In the genomic region with DNA sequence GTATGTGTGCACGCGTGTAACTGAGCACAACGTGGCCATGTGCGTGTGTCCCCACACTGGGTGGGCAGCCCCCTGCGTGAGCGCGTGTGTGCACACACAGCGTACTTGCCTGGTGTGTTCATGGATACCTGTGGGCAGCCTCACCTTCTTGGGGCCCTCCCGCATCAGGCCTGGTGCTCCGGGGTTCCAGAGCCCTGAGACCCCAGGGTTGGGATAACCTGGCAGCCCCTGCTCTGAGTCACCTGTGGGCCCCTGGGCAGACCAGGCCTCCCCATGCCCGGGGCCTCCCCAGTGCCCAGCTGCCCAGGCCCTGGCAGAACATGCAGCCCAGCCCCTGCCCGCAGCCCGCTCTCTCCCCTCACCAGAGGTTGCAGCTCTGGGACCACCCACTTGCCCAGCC, we compare ENCODE assay signal across 18 cellular contexts. TPM values are rescaled to one million over a fixed set of nuclear protein-coding genes. Genes with fewer than 3 reads are reported as not detected.
DNase-seq lines count a peak whose midpoint lies in the region; ATAC-seq, FAIRE-seq and TF ChIP-seq lines count a peak whose summit lies in the region.
"Had no signal": no experiment of that assay in that cellular context is flagged by ENCODE, and none has a peak within 500 bp of the region (broad histone marks: within the 10 kb centered on the region; RNA-seq: fewer than 3 reads in every experiment).

No MANE protein-coding gene starts in this region.

- no peak for ATAC-seq in right cardiac atrium
- ATAC-seq in heart right ventricle = no peak
- ATAC-seq in aorta (ENCODE audit: low FRiP score) = no peak

- no peak for TF ChIP-seq EP300 in H1 (IDR thresholded peaks at IDR 0.05; ENCODE audit: borderline replicate concordance in 1 of 2, low read depth in 2 of 2, low read length in 2 of 2)

- H3K36me3 ChIP-seq in heart right ventricle (no peaks in the 10 kb centered on the region), BE2C (no peaks in the 10 kb centered on the region), H1 (ENCODE audit: control insufficient read depth in 2 of 4, insufficient read depth in 4 of 4, low read length in 3 of 4) (no peaks in the 10 kb centered on the region), neuronal stem cell (replicated peaks in 1 of 2; ENCODE audit: control insufficient read depth in 2 of 2, insufficient read depth in 2 of 2, low read length in 2 of 2) (no peaks in the 10 kb centered on the region), aorta (ENCODE audit: control insufficient read depth in 1 of 2, insufficient read depth in 2 of 2, low read length in 1 of 2) (no peaks in the 10 kb centered on the region), MG63 (no peaks in the 10 kb centered on the region)

- no peak overlapping the region for H2AK5ac ChIP-seq in H1 (ENCODE audit: low read depth, low read length)
- peak overlapping the region; percentile 98 for H2AK5ac ChIP-seq in neuronal stem cell (ENCODE audit: low read depth, low read length)

- 95% methylated on average over 13 of the region's 13 CpGs for WGBS in right cardiac atrium
- 92 to 96% methylated on average over 13 of the region's 13 CpGs for WGBS in heart right ventricle, 2 donors
- WGBS in H1 (ENCODE audit: extremely low coverage in 1 of 2, insufficient coverage in 1 of 2, insufficient read length in 1 of 2, insufficient replicate concordance in 2 of 2, low coverage in 1 of 2, low lambda C conversion rate in 2 of 2, missing lambda C conversion rate in 1 of 2), 2 experiments = 93% methylated on average over 9 of the region's 13 CpGs; no CpG with 5 or more reads in 1 of the 2 experiments
- no CpG with 5 or more reads among the region's 13 CpGs for WGBS in neuronal stem cell (ENCODE audit: extremely low coverage in 2 of 2, insufficient read length in 2 of 2, insufficient replicate concordance in 1 of 2), 2 donors
- WGBS in aorta, 2 donors = 95 to 98% methylated on average over 13 of the region's 13 CpGs

- peaks cover 2% of the 10 kb centered on the region; the same call in 1 of the 2 replicates for H3K23me2 ChIP-seq in H1 (ENCODE audit: low read depth, low read length)

- H3K4me1 ChIP-seq in right cardiac atrium (ENCODE audit: control insufficient read depth, insufficient read depth, low read length) (no peaks in the 10 kb centered on the region), heart right ventricle (no peaks in the 10 kb centered on the region), BE2C (peaks cover 12% of the 10 kb centered on the region), H1 (replicated peaks in 1 of 4; ENCODE audit: control insufficient read depth in 3 of 4, insufficient read depth in 4 of 4, low read length in 3 of 4) (peaks cover 0 to 10% (median 5%) of the 10 kb centered on the region in 4 experiments; a peak in 5 of 7 replicates), neuronal stem cell (ENCODE audit: control insufficient read depth in 2 of 2, insufficient read depth in 1 of 2, low read depth in 1 of 2, low read length in 2 of 2) (peaks cover 0 to 26% of the 10 kb centered on the region in 2 donors), aorta (ENCODE audit: control insufficient read depth in 1 of 2, insufficient read depth in 2 of 2, low read length in 2 of 2) (no peaks in the 10 kb centered on the region)

- no peak overlapping the region for H4K5ac ChIP-seq in H1 (ENCODE audit: insufficient read length, low read depth, low read length)

- peak overlapping the region; percentile 96 for H2BK15ac ChIP-seq in H1 (ENCODE audit: low read length)
- peak overlapping the region; percentile 18 for H2BK15ac ChIP-seq in neuronal stem cell (ENCODE audit: low read length)

- CTCF ChIA-PET in H1 (lab: Charles Lee; ENCODE audit: partially characterized antibody) = interaction anchor here (0.5 to 1.7 kb wide), 3 partner anchors 11 to 1525 kb away, joined by 3 to 6 read pairs (median 4); no protein-coding TSS in a partner anchor

- peak overlapping the region; percentile 84; the same call in 1 of the 2 replicates for H2BK5ac ChIP-seq in H1 (ENCODE audit: low read depth, low read length)
- no peak overlapping the region for H2BK5ac ChIP-seq in neuronal stem cell (ENCODE audit: low read length)

- peak overlapping the region; percentile 87 for H3K4ac ChIP-seq in H1 (replicated peaks; ENCODE audit: insufficient read length, low read depth, low read length)
- H3K4ac ChIP-seq in neuronal stem cell (ENCODE audit: low read length) = no peak overlapping the region

- H2BK120ac ChIP-seq in H1 (replicated peaks; ENCODE audit: low read depth, low read length) (no peak overlapping the region), neuronal stem cell (ENCODE audit: low read depth, low read length) (no peak overlapping the region)

- H3K18ac ChIP-seq in H1 (ENCODE audit: extremely low read depth, low read length) (peak overlapping the region; percentile 87; the same call in 1 of the 2 replicates), neuronal stem cell (ENCODE audit: low read length) (peak overlapping the region; percentile 12)

- H3K9ac ChIP-seq in H1 (replicated peaks in 1 of 4; ENCODE audit: extremely low read depth in 1 of 4, low read depth in 3 of 4, low read length in 3 of 4) = no peak overlapping the region
- H3K9ac ChIP-seq in neuronal stem cell (ENCODE audit: low read depth, low read length, poor library complexity) = peak overlapping the region; percentile 85

- peaks cover 0 to 2% of the 10 kb centered on the region in 2 experiments for H4K20me1 ChIP-seq in H1 (replicated peaks in 1 of 2; ENCODE audit: control insufficient read depth in 1 of 2, insufficient read depth in 2 of 2, low read length in 2 of 2)

- no peak for TF ChIP-seq POLR2A in H1 (IDR thresholded peaks at IDR 0.05; ENCODE audit: control extremely low read depth in 1 of 2, low read depth in 2 of 2, low read length in 2 of 2)

- FAIRE-seq in H1 (lab: Jason Lieb, UNC) = no peak
- FAIRE-seq in RCC 7860 (lab: Jason Lieb, UNC) = no peak
- FAIRE-seq: HepG2 had no signal

- no peak for TF ChIP-seq RAD21 in H1 (IDR thresholded peaks at IDR 0.05 in 1 of 2, conservative IDR thresholded peaks at IDR 0.05 in 1 of 2; ENCODE audit: low read depth in 2 of 2, low read length in 2 of 2)

- peak overlapping the region; percentile 97; the same call in 1 of the 2 replicates for H2BK12ac ChIP-seq in H1 (ENCODE audit: low read depth, low read length)
- H2BK12ac ChIP-seq in neuronal stem cell (ENCODE audit: low read length) = peak overlapping the region; percentile 48

- intact Hi-C loops in right cardiac atrium (cut with DNase I) (loop anchor here in 1 of 4 donors (10.0 kb wide), 1 partner anchor 105 kb away; no protein-coding TSS in a partner anchor), heart right ventricle (cut with DNase I) (loop anchor here in 1 of 10 donors (10.0 kb wide), 1 partner anchor 105 kb away; no protein-coding TSS in a partner anchor), aorta (cut with DNase I) (loop anchor here in 1 of 2 donors (10.0 kb wide), 1 partner anchor 105 kb away; no protein-coding TSS in a partner anchor)

- no peak for TF ChIP-seq CTCF in heart right ventricle (IDR thresholded peaks at IDR 0.05)
- TF ChIP-seq CTCF in BE2C (IDR thresholded peaks at IDR 0.05; ENCODE audit: low read depth, low read length) = no peak
- no peak for TF ChIP-seq CTCF in H1 (IDR thresholded peaks at IDR 0.05; ENCODE audit: control extremely low read depth in 1 of 3, insufficient read depth in 1 of 3, low read depth in 1 of 3, low read length in 3 of 3)

- POLR2A ChIA-PET in H1 (lab: Charles Lee; ENCODE audit: partially characterized antibody) = no interaction called here

- H4K8ac ChIP-seq in H1 (ENCODE audit: extremely low read depth, insufficient read depth, low read length) (no peak overlapping the region; the same call in 1 of the 2 replicates), neuronal stem cell (ENCODE audit: low read depth, low read length) (no peak overlapping the region)

- H3K14ac ChIP-seq in H1 (ENCODE audit: insufficient read length) (no peak overlapping the region), neuronal stem cell (ENCODE audit: low read length) (no peak overlapping the region)

- no peak overlapping the region for H3K23ac ChIP-seq in H1 (ENCODE audit: insufficient read length)
- H3K23ac ChIP-seq in neuronal stem cell (ENCODE audit: low read depth, low read length, poor library complexity) = peak overlapping the region; percentile 94

- peak overlapping the region; percentile 95 for H2BK20ac ChIP-seq in H1 (ENCODE audit: low read length)

- H3K9me3 ChIP-seq in right cardiac atrium (ENCODE audit: control insufficient read depth, low read length) (no peaks in the 10 kb centered on the region), heart right ventricle (no peaks in the 10 kb centered on the region), BE2C (no peaks in the 10 kb centered on the region), H1 (ENCODE audit: insufficient read depth in 2 of 2, low read depth in 1 of 2, low read length in 1 of 2) (no peaks in the 10 kb centered on the region), neuronal stem cell (replicated peaks in 1 of 2; ENCODE audit: control insufficient read depth in 2 of 2, insufficient read depth in 1 of 2, low read depth in 1 of 2, low read length in 2 of 2) (peaks cover 0 to 2% of the 10 kb centered on the region in 2 donors), aorta (ENCODE audit: control insufficient read depth, low read length) (no peaks in the 10 kb centered on the region), MG63 (no peaks in the 10 kb centered on the region)
- H3K9me3 ChIP-seq: Caco-2 had no signal

- H3K4me2 ChIP-seq in H1 (ENCODE audit: insufficient read depth in 1 of 2, low read depth in 2 of 2, low read length in 2 of 2) (no peak overlapping the region), neuronal stem cell (ENCODE audit: insufficient read depth, low read length, poor library complexity, severe bottlenecking) (no peak overlapping the region)

- H3K79me2 ChIP-seq in H1 (ENCODE audit: control insufficient read depth in 1 of 2, insufficient read depth in 2 of 2, low read length in 2 of 2) = no peaks in the 10 kb centered on the region

- H4K91ac ChIP-seq in H1 (replicated peaks; ENCODE audit: insufficient read length, low read length) = peak overlapping the region; percentile 98
- no peak overlapping the region for H4K91ac ChIP-seq in neuronal stem cell (ENCODE audit: low read depth, low read length, poor library complexity)

- H3K56ac ChIP-seq in H1 (replicated peaks; ENCODE audit: insufficient read length, low read depth, low read length) = no peak overlapping the region

- H3K4me3 ChIP-seq in right cardiac atrium (ENCODE audit: low read length) (no peak overlapping the region), heart right ventricle (no peak overlapping the region), BE2C (ENCODE audit: low read depth, low read length) (no peak overlapping the region), H1 (ENCODE audit: extremely low read depth in 1 of 4, insufficient read depth in 2 of 4, low read depth in 3 of 4, low read length in 4 of 4) (no peak overlapping the region), neuronal stem cell (ENCODE audit: low read length in 2 of 2) (peak overlapping the region in 1 of 2 donors; percentile 71), aorta (ENCODE audit: low read length in 2 of 2) (no peak overlapping the region), MG63 (no peak overlapping the region)

- H3K27me3 ChIP-seq in right cardiac atrium (ENCODE audit: control insufficient read depth, insufficient read depth) = no peaks in the 10 kb centered on the region
- peaks cover 3 to 42% (median 18%) of the 10 kb centered on the region in 7 donors for H3K27me3 ChIP-seq in heart right ventricle
- H3K27me3 ChIP-seq in BE2C = peaks cover 22% of the 10 kb centered on the region
- no peaks in the 10 kb centered on the region for H3K27me3 ChIP-seq in H1 (replicated peaks in 1 of 4; ENCODE audit: control insufficient read depth in 3 of 4, extremely low read depth in 1 of 4, insufficient read depth in 3 of 4, low read length in 3 of 4)
- peaks cover 0 to 84% (median 0%) of the 10 kb centered on the region in 3 experiments for H3K27me3 ChIP-seq in neuronal stem cell (ENCODE audit: control insufficient read depth in 3 of 3, insufficient read depth in 3 of 3, low read depth in 1 of 3, low read length in 3 of 3)
- H3K27me3 ChIP-seq in aorta (ENCODE audit: control insufficient read depth in 1 of 2, insufficient read depth in 2 of 2, low read length in 1 of 2) = no peaks in the 10 kb centered on the region
- no peaks in the 10 kb centered on the region for H3K27me3 ChIP-seq in MG63

- no peaks in the 10 kb centered on the region for H3K79me1 ChIP-seq in H1 (ENCODE audit: low read depth, low read length)
- H3K79me1 ChIP-seq in neuronal stem cell (ENCODE audit: low read depth, low read length) = peaks cover 5% of the 10 kb centered on the region

- H2AFZ ChIP-seq in H1 (ENCODE audit: low read length) (no peak overlapping the region), neuronal stem cell (ENCODE audit: low read length) (no peak overlapping the region)

- peak; percentile 4 to 30 (median 24) for DNase-seq in right cardiac atrium
- DNase-seq in heart right ventricle = no peak
- peak; percentile 4 for DNase-seq in BE2C
- no peak for DNase-seq in H1 (ENCODE audit: low read depth in 1 of 2, low spot score in 2 of 2)
- DNase-seq in neuronal stem cell (ENCODE audit: low spot score) = no peak
- DNase-seq in aorta = no peak
- no peak for DNase-seq in MG63
- no peak for DNase-seq in RCC 7860 (ENCODE audit: low spot score)
- DNase-seq: C1 segment of cervical spinal cord; Caco-2; CD4-positive, alpha-beta T cell; DMS79 treated with DMSO at 0.1 percent for 48 hours; GF-D8; GOT3; H9 had no signal

- H3K27ac ChIP-seq in right cardiac atrium (ENCODE audit: low read length) (no peak overlapping the region), heart right ventricle (no peak overlapping the region), H1 (ENCODE audit: low read depth, low read length) (no peak overlapping the region), neuronal stem cell (replicated peaks; ENCODE audit: low read length) (no peak overlapping the region), aorta (ENCODE audit: low read depth in 1 of 2, low read length in 2 of 2) (no peak overlapping the region)

RNA-seq across cellular contexts. Expression of gene LHX3, which starts 25.2 kb away (rescaled TPM):
- total RNA-seq in right cardiac atrium (not detected), heart right ventricle (not detected), aorta (not detected)
- polyA plus RNA-seq in right cardiac atrium (not detected), heart right ventricle (not detected), H1 (2011; rRNA removed) (0.02 and 0.03 TPM in 2 replicates), aorta (not detected)
- not detected for polyA plus RNA-seq in BE2C (2012; ENCODE audit: insufficient read depth, insufficient read length, low read depth)
- not detected in 2 replicates for total RNA-seq in H1 (2021; fragmentation: NEBNext Ultra II Directional; extraction: Animal tissue kit (Norgen Biotek cat#: 25700))
- polyA plus RNA-seq in H1 (2011; cell fraction: cytosol; rRNA removed) = not detected
- polyA plus RNA-seq in H1 (2011; cell fraction: nucleus; rRNA removed) = 0.20 TPM
- not detected in 4 replicates for polyA plus RNA-seq in H1 (2012, experiment 1 of 2)
- not detected for polyA plus RNA-seq in H1 (2012, experiment 2 of 2)
- polyA plus RNA-seq in H1 (2013, experiment 1 of 2) = not detected
- 0.02 TPM for polyA plus RNA-seq in H1 (2013, experiment 2 of 2)
- not detected in 2 replicates for polyA minus RNA-seq in H1 (2011; rRNA and poly(A)+ RNA removed)
- polyA minus RNA-seq in H1 (2011; cell fraction: cytosol; rRNA and poly(A)+ RNA removed) = not detected
- 0.30 TPM for polyA minus RNA-seq in H1 (2011; cell fraction: nucleus; rRNA and poly(A)+ RNA removed)
- not detected for polyA plus RNA-seq in neuronal stem cell (2013, experiment 1 of 2)
- polyA plus RNA-seq in neuronal stem cell (2013, experiment 2 of 2) = not detected
- total RNA-seq in MG63 (2014; rRNA removed; shearing (Covaris generic); ENCODE audit: low replicate concordance) = not detected in 2 replicates
- total RNA-seq: A172, H9, HepG2 had no signal
- polyA plus RNA-seq: HepG2, IgD-negative memory B cell had no signal

Comparison
In these comparisons a context has a peak if more than half of its experiments do, and no peak if none do; other contexts are left out.
1. DNase-seq: peak in right cardiac atrium (3 of 3) and BE2C (single experiment); none in heart right ventricle (0 of 2), H1 (0 of 2), neuronal stem cell (single experiment), aorta (0 of 2), MG63 (single experiment) and RCC 7860 (single experiment).